8 cellular contexts compared by ENCODE assay signal in genomic region chr12:93563807-93564538, GRCh38. TPM values are rescaled to one million over a fixed set of nuclear protein-coding genes. Genes with fewer than 3 reads are reported as not detected.
DNase-seq lines count a peak whose midpoint lies in the region; ATAC-seq and TF ChIP-seq lines count a peak whose summit lies in the region.

No MANE protein-coding gene starts in this region.

- H3K27me3 ChIP-seq in cardiac muscle cell: no peaks in the 10 kb centered on the region
- no peaks in the 10 kb centered on the region for H3K27me3 ChIP-seq in upper lobe of left lung

- 65 to 73% methylated on average over 6 of the region's 6 CpGs for WGBS in upper lobe of left lung, 2 donors

- H3K27ac ChIP-seq in cardiac muscle cell: no peak overlapping the region
- no peak overlapping the region for H3K27ac ChIP-seq in upper lobe of left lung

- peak in 1 of 4 donors; percentile 89 for TF ChIP-seq EP300 in upper lobe of left lung (IDR thresholded peaks at IDR 0.05)

- intact Hi-C loops in cardiac septum (cut with DNase I): loop anchor here (2.0 kb wide), 2 partner anchors 63 to 539 kb away; no protein-coding TSS in a partner anchor

- TF ChIP-seq CTCF in cardiac muscle cell (IDR thresholded peaks at IDR 0.05; ENCODE audit: low read depth, low read length) (peak; percentile 40), upper lobe of left lung (IDR thresholded peaks at IDR 0.05) (peak in 1 of 6 experiments; percentile 3)

- H3K4me1 ChIP-seq in cardiac muscle cell (ENCODE audit: low read depth) (no peaks in the 10 kb centered on the region), upper lobe of left lung (peaks cover 0 to 2% (median 0%) of the 10 kb centered on the region in 4 donors)

- ATAC-seq in upper lobe of left lung (ENCODE audit: low FRiP score in 2 of 2) (peak; percentile 35 to 93), GM18502 (IDR thresholded peaks at IDR 0.05; ENCODE audit: poor library complexity, unreplicated experiment) (no peak), HG02759 (IDR thresholded peaks at IDR 0.05; ENCODE audit: unreplicated experiment) (no peak)

- H3K36me3 ChIP-seq in cardiac muscle cell (no peaks in the 10 kb centered on the region), upper lobe of left lung (no peaks in the 10 kb centered on the region)

- DNase-seq in cardiac muscle cell (ENCODE audit: low read depth in 1 of 2, low spot score in 1 of 2): peak; percentile 28 to 47
- no peak for DNase-seq in cardiac septum (ENCODE audit: low spot score)
- peak; percentile 77 for DNase-seq in NCI-H226
- DNase-seq in fibroblast of gingiva (ENCODE audit: low read depth): peak; percentile 30
- DNase-seq in upper lobe of left lung: peak in 1 of 2 donors; percentile 81
- no peak for DNase-seq in putamen (ENCODE audit: low spot score)

- H3K9me3 ChIP-seq in cardiac muscle cell (ENCODE audit: low read depth): no peaks in the 10 kb centered on the region
- peaks cover 0 to 3% (median under 1%) of the 10 kb centered on the region in 4 donors for H3K9me3 ChIP-seq in upper lobe of left lung

- H3K4me3 ChIP-seq in cardiac muscle cell (no peak overlapping the region), upper lobe of left lung (no peak overlapping the region)

- no peak for TF ChIP-seq POLR2A in upper lobe of left lung (IDR thresholded peaks at IDR 0.05)

RNA-seq across cellular contexts. Expression of gene SOCS2, which starts 8.5 kb away (rescaled TPM):
- total RNA-seq in cardiac muscle cell (40.7 and 46.1 TPM in 2 replicates), cardiac septum (40.3 TPM), upper lobe of left lung (10 to 100 TPM; 18.3 to 63.0 (median 34.6) TPM)
- polyA plus RNA-seq in cardiac muscle cell: 19.7 and 20.4 TPM in 2 replicates

Comparison
In these comparisons a context has a peak if more than half of its experiments do, and no peak if none do; other contexts are left out.
1. DNase-seq: peak in cardiac muscle cell (2 of 2), NCI-H226 (single experiment) and fibroblast of gingiva (single experiment); none in cardiac septum (single experiment) and putamen (single experiment).
2. ATAC-seq: peak in upper lobe of left lung (2 of 2); none in GM18502 (single experiment) and HG02759 (single experiment).